Comparison of ENCODE assay signal across 13 cellular contexts in the genomic region with DNA sequence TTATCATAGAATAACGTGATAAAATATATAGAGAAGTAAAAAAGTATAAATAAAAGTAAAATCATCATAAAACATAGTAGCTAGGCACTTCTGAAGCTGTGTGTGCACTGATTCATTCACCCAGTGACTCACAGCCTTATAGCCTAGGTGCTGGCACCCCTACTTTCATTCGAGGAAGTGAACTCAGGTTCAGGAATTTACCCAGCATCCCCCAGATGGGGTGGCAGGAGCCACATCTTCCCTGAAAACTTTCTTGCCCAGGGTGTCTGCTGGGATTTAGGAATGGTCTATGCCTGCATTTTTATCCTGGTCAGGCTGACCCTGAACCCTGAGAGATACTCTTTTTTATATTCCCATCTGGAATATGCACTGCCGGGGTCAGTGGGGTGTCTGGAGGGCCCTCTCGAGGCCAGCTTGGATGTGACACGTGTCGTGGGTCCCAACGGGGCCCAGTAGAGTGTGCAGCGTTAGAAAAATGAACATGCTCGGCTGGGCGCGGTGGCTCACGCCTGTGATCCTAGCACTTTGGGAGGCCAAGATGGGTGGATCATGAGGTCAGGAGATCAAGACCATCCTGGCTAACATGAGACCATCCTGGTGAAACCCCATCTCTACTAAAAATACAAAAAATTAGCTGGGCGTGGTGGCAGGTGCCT. TPM values are rescaled to one million over a fixed set of nuclear protein-coding genes. Genes with fewer than 3 reads are reported as not detected.
DNase-seq lines count a peak whose midpoint lies in the region; ATAC-seq and TF ChIP-seq lines count a peak whose summit lies in the region.
"Had no signal": no experiment of that assay in that cellular context is flagged by ENCODE, and none has a peak within 500 bp of the region (broad histone marks: within the 10 kb centered on the region; RNA-seq: fewer than 3 reads in every experiment).

No MANE protein-coding gene starts in this region.

- CTCF ChIA-PET in WTC11 (lab: Charles Lee): no interaction called here

- H3K27ac ChIP-seq in lower lobe of right lung (no peak overlapping the region), esophagus squamous epithelium (no peak overlapping the region)

- peaks cover 9% of the 10 kb centered on the region for H3K36me3 ChIP-seq in lower lobe of right lung
- H3K36me3 ChIP-seq in esophagus squamous epithelium: peaks cover 0 to 36% (median 0%) of the 10 kb centered on the region in 3 donors

- intact Hi-C loops in lower lobe of right lung (cut with DNase I): no loop called here
- intact Hi-C loops in esophagus squamous epithelium (cut with DNase I): no loop called here

- no peak overlapping the region for H3K4me3 Mint-ChIP-seq in activated T-helper 17 cell treated with anti-CD3 and anti-CD28 coated beads, Interleukin-2, amount 50 U/mL, for 72 hours
- no peak overlapping the region for H3K4me3 Mint-ChIP-seq in WTC11
- H3K4me3 Mint-ChIP-seq: activated naive CD4-positive, alpha-beta T cell treated with anti-CD3 and anti-CD28 coated beads, Interleukin-2, amount 10 ng/mL, durations not matched to agents 7 days and 5 days; B cell had no signal

- H3K27me3 Mint-ChIP-seq in activated T-helper 17 cell treated with anti-CD3 and anti-CD28 coated beads, Interleukin-2, amount 50 U/mL, for 72 hours: no peaks in the 10 kb centered on the region
- no peaks in the 10 kb centered on the region for H3K27me3 Mint-ChIP-seq in WTC11 (ENCODE audit: low read depth)
- H3K27me3 Mint-ChIP-seq: activated naive CD4-positive, alpha-beta T cell treated with anti-CD3 and anti-CD28 coated beads, Interleukin-2, amount 10 ng/mL, durations not matched to agents 7 days and 5 days; B cell had no signal

- no peak for TF ChIP-seq CTCF in foreskin fibroblast (IDR thresholded peaks at IDR 0.05; ENCODE audit: low read depth, low read length)
- TF ChIP-seq CTCF in lower lobe of right lung (IDR thresholded peaks at IDR 0.05): no peak
- TF ChIP-seq CTCF in WTC11 (IDR thresholded peaks at IDR 0.05): no peak
- no peak for TF ChIP-seq CTCF in GM13976 (IDR thresholded peaks at IDR 0.05; ENCODE audit: borderline replicate concordance, control extremely low read depth, extremely low read depth, insufficient read depth, missing control alignments)
- no peak for TF ChIP-seq CTCF in esophagus squamous epithelium (IDR thresholded peaks at IDR 0.05)

- peaks cover 9% of the 10 kb centered on the region for H3K36me3 Mint-ChIP-seq in activated T-helper 17 cell treated with anti-CD3 and anti-CD28 coated beads, Interleukin-2, amount 50 U/mL, for 72 hours (ENCODE audit: low read depth)
- H3K36me3 Mint-ChIP-seq in WTC11: peaks cover 3% of the 10 kb centered on the region; the same call in 1 of the 2 replicates
- H3K36me3 Mint-ChIP-seq: activated naive CD4-positive, alpha-beta T cell treated with anti-CD3 and anti-CD28 coated beads, Interleukin-2, amount 10 ng/mL, durations not matched to agents 7 days and 5 days had no signal

- H3K9me3 Mint-ChIP-seq in activated T-helper 17 cell treated with anti-CD3 and anti-CD28 coated beads, Interleukin-2, amount 50 U/mL, for 72 hours: no peaks in the 10 kb centered on the region
- no peaks in the 10 kb centered on the region for H3K9me3 Mint-ChIP-seq in WTC11
- H3K9me3 Mint-ChIP-seq: activated naive CD4-positive, alpha-beta T cell treated with anti-CD3 and anti-CD28 coated beads, Interleukin-2, amount 10 ng/mL, durations not matched to agents 7 days and 5 days had no signal

- 59 to 81% methylated on average over 3 to 13 of the region's 13 CpGs for WGBS in esophagus squamous epithelium, 2 donors

- no peak overlapping the region for H3K4me3 ChIP-seq in foreskin fibroblast (ENCODE audit: low read depth in 1 of 2, low read length in 2 of 2)
- no peak overlapping the region for H3K4me3 ChIP-seq in lower lobe of right lung
- no peak overlapping the region for H3K4me3 ChIP-seq in esophagus squamous epithelium

- ATAC-seq in activated T-helper 17 cell treated with anti-CD3 and anti-CD28 coated beads, Interleukin-2, amount 50 U/mL, for 72 hours (replicated peaks): peak; percentile 28
- ATAC-seq in lower lobe of right lung (no peak), WTC11 (no peak)
- ATAC-seq: sciatic nerve had no signal

- H3K27ac Mint-ChIP-seq in activated T-helper 17 cell treated with anti-CD3 and anti-CD28 coated beads, Interleukin-2, amount 50 U/mL, for 72 hours: no peak overlapping the region
- no peak overlapping the region for H3K27ac Mint-ChIP-seq in WTC11
- H3K27ac Mint-ChIP-seq: activated naive CD4-positive, alpha-beta T cell treated with anti-CD3 and anti-CD28 coated beads, Interleukin-2, amount 10 ng/mL, durations not matched to agents 7 days and 5 days; B cell had no signal

- DNase-seq in A172 (ENCODE audit: low spot score) (peak; percentile 85), HK-2 (ENCODE audit: unreplicated experiment) (peak; percentile 53), foreskin fibroblast (peak; percentile 78 to 83), lower lobe of right lung (no peak), WTC11 (ENCODE audit: low spot score) (no peak), GM13976 (ENCODE audit: low spot score) (no peak), esophagus squamous epithelium (lab: John Stamatoyannopoulos, UW) (no peak)
- DNase-seq: activated CD4-positive, alpha-beta T cell treated with anti-CD3 and anti-CD28 coated beads, Interleukin-2, amount 50 U/mL, for 48 hours; activated naive CD4-positive, alpha-beta T cell treated with anti-CD3 and anti-CD28 coated beads, Interleukin-2, amount 10 ng/mL, durations not matched to agents 7 days and 5 days; T-helper 1 cell had no signal

- no peaks in the 10 kb centered on the region for H3K27me3 ChIP-seq in lower lobe of right lung (ENCODE audit: low read depth)
- H3K27me3 ChIP-seq in esophagus squamous epithelium: no peaks in the 10 kb centered on the region

- H3K4me1 Mint-ChIP-seq in activated T-helper 17 cell treated with anti-CD3 and anti-CD28 coated beads, Interleukin-2, amount 50 U/mL, for 72 hours: no peaks in the 10 kb centered on the region
- peaks cover 24% of the 10 kb centered on the region for H3K4me1 Mint-ChIP-seq in WTC11
- H3K4me1 Mint-ChIP-seq: activated naive CD4-positive, alpha-beta T cell treated with anti-CD3 and anti-CD28 coated beads, Interleukin-2, amount 10 ng/mL, durations not matched to agents 7 days and 5 days; B cell had no signal

- POLR2A ChIA-PET in WTC11 (lab: Charles Lee): interaction anchor here (0.7 kb wide), 1 partner anchor 953 kb away, joined by 5 read pairs; no protein-coding TSS in a partner anchor

- no peak for TF ChIP-seq POLR2A in esophagus squamous epithelium (IDR thresholded peaks at IDR 0.05)

- in situ Hi-C loops in GM13976 (cut with MboI; ENCODE audit: low sequenced_read_pairs, unreplicated experiment): no loop called here

- no peaks in the 10 kb centered on the region for H3K9me3 ChIP-seq in lower lobe of right lung
- H3K9me3 ChIP-seq in esophagus squamous epithelium: no peaks in the 10 kb centered on the region

- H3K4me1 ChIP-seq in lower lobe of right lung (no peaks in the 10 kb centered on the region), esophagus squamous epithelium (no peaks in the 10 kb centered on the region)

TF ChIP-seq in WTC11, 78 proteins besides CTCF, POLR2A, EP300 and RAD21 (continues in another document):
- TF ChIP-seq, protein P1, sequence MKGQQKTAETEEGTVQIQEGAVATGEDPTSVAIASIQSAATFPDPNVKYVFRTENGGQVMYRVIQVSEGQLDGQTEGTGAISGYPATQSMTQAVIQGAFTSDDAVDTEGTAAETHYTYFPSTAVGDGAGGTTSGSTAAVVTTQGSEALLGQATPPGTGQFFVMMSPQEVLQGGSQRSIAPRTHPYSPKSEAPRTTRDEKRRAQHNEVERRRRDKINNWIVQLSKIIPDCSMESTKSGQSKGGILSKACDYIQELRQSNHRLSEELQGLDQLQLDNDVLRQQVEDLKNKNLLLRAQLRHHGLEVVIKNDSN (CRISPR knock-in tag; IDR thresholded peaks at IDR 0.05): no peak
- no peak for TF ChIP-seq PRRX2 (CRISPR knock-in tag; IDR thresholded peaks at IDR 0.05)
- no peak for TF ChIP-seq ZNF671 (CRISPR knock-in tag; IDR thresholded peaks at IDR 0.05)
- TF ChIP-seq ESRRA (CRISPR knock-in tag; IDR thresholded peaks at IDR 0.05; ENCODE audit: borderline replicate concordance): no peak
- TF ChIP-seq JUN (CRISPR knock-in tag; IDR thresholded peaks at IDR 0.05): no peak
- TF ChIP-seq RELA (CRISPR knock-in tag; IDR thresholded peaks at IDR 0.05; ENCODE audit: borderline replicate concordance): no peak
- TF ChIP-seq, protein P2, sequence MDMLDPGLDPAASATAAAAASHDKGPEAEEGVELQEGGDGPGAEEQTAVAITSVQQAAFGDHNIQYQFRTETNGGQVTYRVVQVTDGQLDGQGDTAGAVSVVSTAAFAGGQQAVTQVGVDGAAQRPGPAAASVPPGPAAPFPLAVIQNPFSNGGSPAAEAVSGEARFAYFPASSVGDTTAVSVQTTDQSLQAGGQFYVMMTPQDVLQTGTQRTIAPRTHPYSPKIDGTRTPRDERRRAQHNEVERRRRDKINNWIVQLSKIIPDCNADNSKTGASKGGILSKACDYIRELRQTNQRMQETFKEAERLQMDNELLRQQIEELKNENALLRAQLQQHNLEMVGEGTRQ (CRISPR knock-in tag; IDR thresholded peaks at IDR 0.05): no peak
- no peak for TF ChIP-seq ZNF121 (CRISPR knock-in tag; IDR thresholded peaks at IDR 0.05)
- TF ChIP-seq, protein P3, sequence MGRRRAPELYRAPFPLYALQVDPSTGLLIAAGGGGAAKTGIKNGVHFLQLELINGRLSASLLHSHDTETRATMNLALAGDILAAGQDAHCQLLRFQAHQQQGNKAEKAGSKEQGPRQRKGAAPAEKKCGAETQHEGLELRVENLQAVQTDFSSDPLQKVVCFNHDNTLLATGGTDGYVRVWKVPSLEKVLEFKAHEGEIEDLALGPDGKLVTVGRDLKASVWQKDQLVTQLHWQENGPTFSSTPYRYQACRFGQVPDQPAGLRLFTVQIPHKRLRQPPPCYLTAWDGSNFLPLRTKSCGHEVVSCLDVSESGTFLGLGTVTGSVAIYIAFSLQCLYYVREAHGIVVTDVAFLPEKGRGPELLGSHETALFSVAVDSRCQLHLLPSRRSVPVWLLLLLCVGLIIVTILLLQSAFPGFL (CRISPR knock-in tag; IDR thresholded peaks at IDR 0.05; ENCODE audit: borderline replicate concordance): no peak
- no peak for TF ChIP-seq OVOL2 (CRISPR knock-in tag; IDR thresholded peaks at IDR 0.05; ENCODE audit: borderline replicate concordance)

RNA-seq across cellular contexts. Expression of a gene that starts 45.1 kb away (rescaled TPM):
- total RNA-seq in A172 (2014; rRNA removed; shearing (Covaris generic)): 0.60 and 0.67 TPM in 2 replicates
- total RNA-seq in activated T-helper 17 cell treated with anti-CD3 and anti-CD28 coated beads, Interleukin-2, amount 50 U/mL, for 72 hours: not detected
- 0.09 TPM for total RNA-seq in lower lobe of right lung
- 79.0 to 83.4 TPM (median 83.3 TPM) in 3 replicates for total RNA-seq in WTC11 (2021)
- 1 to 10 TPM in 2 of 4 donors, under 1 TPM in 2; 0.38 to 3.0 (median 1.3) TPM for total RNA-seq in esophagus squamous epithelium

Comparison
In these comparisons a context has a peak if more than half of its experiments do, and no peak if none do; other contexts are left out.
1. DNase-seq: peak in A172 (single experiment), HK-2 (single experiment) and foreskin fibroblast (2 of 2); none in lower lobe of right lung (single experiment), WTC11 (single experiment), GM13976 (single experiment) and esophagus squamous epithelium (single experiment).
2. RNA of a gene that starts 45.1 kb away (total RNA-seq): 79.0 to 83.4 TPM in WTC11; 0.38 to 3.0 TPM in esophagus squamous epithelium, 0.60 to 0.67 TPM in A172, 0.09 TPM in lower lobe of right lung (single experiment) and not detected in activated T-helper 17 cell treated with anti-CD3 and anti-CD28 coated beads, Interleukin-2, amount 50 U/mL, for 72 hours; every median in the first group is over 10 times any median in the second.